ENCODE assay signal across 9 cellular contexts in the genomic region with DNA sequence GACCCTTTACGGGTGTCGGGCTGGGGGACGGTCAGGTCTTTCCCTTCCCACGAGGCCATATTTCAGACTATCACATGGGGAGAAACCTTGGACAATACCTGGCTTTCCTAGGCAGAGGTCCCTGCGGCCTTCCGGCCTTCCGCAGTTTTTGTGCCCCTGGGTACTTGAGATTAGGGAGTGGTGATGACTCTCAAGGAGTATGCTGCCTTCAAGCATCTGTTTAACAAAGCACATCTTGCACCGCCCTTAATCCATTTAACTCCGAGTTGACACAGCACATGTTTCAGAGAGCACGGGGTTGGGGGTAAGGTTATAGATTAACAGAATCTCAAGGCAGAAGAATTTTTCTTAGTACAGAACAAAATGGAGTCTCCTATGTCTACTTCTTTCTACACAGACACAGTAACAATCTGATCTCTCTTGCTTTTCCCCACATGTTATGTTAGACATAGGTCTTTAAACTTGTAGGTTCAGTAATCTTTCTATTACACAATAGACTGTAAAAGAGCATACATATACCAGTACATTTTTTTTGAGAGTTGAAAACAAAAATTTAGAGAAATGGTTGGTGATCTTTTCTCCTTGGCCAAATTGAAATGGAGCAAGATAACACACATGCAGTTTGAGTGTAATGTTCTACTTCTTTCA. TPM values are rescaled to one million over a fixed set of nuclear protein-coding genes. Genes with fewer than 3 reads are reported as not detected.
DNase-seq lines count a peak whose midpoint lies in the region; ATAC-seq and TF ChIP-seq lines count a peak whose summit lies in the region.
"Not testable (repeated sequence)": the region's sequence is repeated elsewhere in the genome, so short reads cannot be mapped to it uniquely, and the experiment has no call there.
"Had no signal": no experiment of that assay in that cellular context is flagged by ENCODE, and none has a peak within 500 bp of the region (broad histone marks: within the 10 kb centered on the region; RNA-seq: fewer than 3 reads in every experiment).

No MANE protein-coding gene starts in this region.

- H3K9ac ChIP-seq in Karpas-422 (ENCODE audit: low read length) = peak overlapping the region; percentile 27; the same call in 1 of the 2 replicates
- peak overlapping the region; percentile 32; the same call in 1 of the 2 replicates for H3K9ac ChIP-seq in OCI-LY1 (ENCODE audit: low read length)

- not testable (repeated sequence) for H3K4me2 ChIP-seq in GM23338
- H3K4me2 ChIP-seq in Karpas-422 (ENCODE audit: low read depth, low read length, poor library complexity, severe bottlenecking) (peak overlapping the region; percentile 56), OCI-LY1 (ENCODE audit: low read length) (peak overlapping the region; percentile 33)

- H3K79me2 ChIP-seq in GM23338 (replicated peaks; ENCODE audit: insufficient read depth) (peaks cover 60% of the 10 kb centered on the region), Karpas-422 (ENCODE audit: low read length) (peaks cover 82% of the 10 kb centered on the region), OCI-LY1 (ENCODE audit: insufficient read depth, low read length) (peaks cover 31% of the 10 kb centered on the region)

- not testable (repeated sequence) for H3K4me3 Mint-ChIP-seq in GM23338
- H3K4me3 Mint-ChIP-seq in brain (peak overlapping the region; percentile 27 to 77 (median 57)), nephron (peak overlapping the region in 2 of 3 experiments; percentile 5 to 18), type B pancreatic cell (peak overlapping the region; percentile 46)

- TF ChIP-seq CTCF in 22Rv1 (IDR thresholded peaks at IDR 0.05); GM23338 (conservative IDR thresholded peaks at IDR 0.05; ENCODE audit: low read depth in 2 of 2); OCI-LY1 (IDR thresholded peaks at IDR 0.05; ENCODE audit: low read length); brain (conservative IDR thresholded peaks at IDR 0.05); nephron (IDR thresholded peaks at IDR 0.05; ENCODE audit: unreplicated experiment in 3 of 3); type B pancreatic cell (conservative IDR thresholded peaks at IDR 0.05): not testable (repeated sequence)

- not testable (repeated sequence) for ATAC-seq in GM23338

- not testable (repeated sequence) for H3K4me3 ChIP-seq in GM23338
- H3K4me3 ChIP-seq in Karpas-422 (ENCODE audit: low read length) = 0 out of 2 replicates have a peak overlapping the region, but pooled peaks have one; percentile 30
- H3K4me3 ChIP-seq in OCI-LY1 (ENCODE audit: low read depth, low read length, poor library complexity, severe bottlenecking) = peak overlapping the region; percentile 13

- peaks cover 21% of the 10 kb centered on the region for H3K4me1 ChIP-seq in GM23338 (ENCODE audit: insufficient read depth)
- H3K4me1 ChIP-seq in Karpas-422 (ENCODE audit: low read length) = peaks cover 37% of the 10 kb centered on the region
- peaks cover 46% of the 10 kb centered on the region for H3K4me1 ChIP-seq in OCI-LY1 (ENCODE audit: insufficient read depth, low read length, severe bottlenecking)

- not testable (repeated sequence) for DNase-seq in GM23338 (ENCODE audit: low spot score); Karpas-422; type B pancreatic cell (ENCODE audit: extremely low spot score, unreplicated experiment)
- DNase-seq in kidney tubule cell (ENCODE audit: low spot score) = peak; percentile 57

- H3F3A ChIP-seq in GM23338 (replicated peaks; ENCODE audit: low read depth); OCI-LY1 (ENCODE audit: insufficient read depth, low read length): not testable (repeated sequence)

- not testable (repeated sequence) for H3K27ac Mint-ChIP-seq in GM23338
- H3K27ac Mint-ChIP-seq in brain (peak overlapping the region in 1 of 5 experiments; percentile 71), nephron (peak overlapping the region; percentile 84 to 97 (median 90)), type B pancreatic cell (peak overlapping the region; percentile 87)

- not testable (repeated sequence) for H4K20me1 ChIP-seq in GM23338 (replicated peaks; ENCODE audit: insufficient read depth); Karpas-422 (ENCODE audit: insufficient read depth, low read depth, low read length); OCI-LY1 (ENCODE audit: insufficient read depth, low read length)

- H3K9me2 ChIP-seq in GM23338 (ENCODE audit: insufficient read depth); Karpas-422 (replicated peaks; ENCODE audit: insufficient read depth, low read length); OCI-LY1 (ENCODE audit: low read depth, low read length): not testable (repeated sequence)

- peaks cover 47% of the 10 kb centered on the region for H3K36me3 Mint-ChIP-seq in GM23338 (ENCODE audit: low read depth)
- peaks cover 34% of the 10 kb centered on the region for H3K36me3 Mint-ChIP-seq in brain
- peaks cover 33% of the 10 kb centered on the region for H3K36me3 Mint-ChIP-seq in nephron (ENCODE audit: low read depth)
- peaks cover 20% of the 10 kb centered on the region for H3K36me3 Mint-ChIP-seq in type B pancreatic cell

- H3K27ac ChIP-seq in 22Rv1 (peak overlapping the region; percentile 26), GM23338 (ENCODE audit: low read depth) (peak overlapping the region; percentile 56; the same call in 1 of the 2 replicates), Karpas-422 (ENCODE audit: low read length) (peak overlapping the region; percentile 72), OCI-LY1 (ENCODE audit: low read depth, low read length, poor library complexity, severe bottlenecking) (peak overlapping the region; percentile 77)

- H3K9me3 ChIP-seq in Karpas-422 (ENCODE audit: low read length); OCI-LY1 (ENCODE audit: low read length): not testable (repeated sequence)

- H3K27me3 ChIP-seq in GM23338 (ENCODE audit: insufficient read depth); Karpas-422 (ENCODE audit: low read length); OCI-LY1 (ENCODE audit: insufficient read depth, low read length): not testable (repeated sequence)

- H2AFZ ChIP-seq in GM23338; Karpas-422 (ENCODE audit: low read length); OCI-LY1 (ENCODE audit: low read length): not testable (repeated sequence)

- H3K4me1 Mint-ChIP-seq in GM23338 (peaks cover 15% of the 10 kb centered on the region), brain (peaks cover 47% of the 10 kb centered on the region), nephron (peaks cover 29% of the 10 kb centered on the region), type B pancreatic cell (ENCODE audit: unreplicated experiment) (peaks cover 17% of the 10 kb centered on the region)

- H3K9me3 Mint-ChIP-seq in GM23338, nephron, type B pancreatic cell: not testable (repeated sequence)
- H3K9me3 Mint-ChIP-seq in brain = peaks cover 0 to 13% (median 10%) of the 10 kb centered on the region in 5 experiments

- H3K27me3 Mint-ChIP-seq in GM23338 (ENCODE audit: insufficient read depth, low read depth, poor library complexity); nephron (ENCODE audit: low read depth); type B pancreatic cell: not testable (repeated sequence)
- H3K27me3 Mint-ChIP-seq in brain = peaks cover 14% of the 10 kb centered on the region

- peaks cover 10% of the 10 kb centered on the region; the same call in 1 of the 2 replicates for H3K36me3 ChIP-seq in GM23338 (ENCODE audit: insufficient read depth)
- peaks cover 23% of the 10 kb centered on the region for H3K36me3 ChIP-seq in Karpas-422 (ENCODE audit: insufficient read depth, low read length)
- H3K36me3 ChIP-seq in OCI-LY1 (ENCODE audit: insufficient read depth, low read length) = peaks cover 30% of the 10 kb centered on the region

RNA-seq across cellular contexts. Expression of a gene that starts 3.9 kb away (rescaled TPM):
- 27.7 and 34.4 TPM in 2 replicates for total RNA-seq in GM23338 (2014; rRNA removed; shearing (Covaris generic))
- 23.5 and 27.5 TPM in 2 replicates for polyA plus RNA-seq in GM23338 (2016; fragmentation: Nextera tagmentation; extraction: Ambion mirVana)
- 25.3 and 31.0 TPM in 2 replicates for total RNA-seq in Karpas-422 (2014; rRNA removed; shearing (Covaris generic); ENCODE audit: low replicate concordance)
- polyA plus RNA-seq in brain (ENCODE audit: insufficient read depth, low read depth, low replicate concordance) = 25.2 TPM
- 22.7 and 28.6 TPM in 2 replicates for total RNA-seq in type B pancreatic cell (ENCODE audit: low replicate concordance)

RNA-seq across cellular contexts. Expression of a gene that starts 37.9 kb away (rescaled TPM):
- 2.1 TPM in 1 of 2 replicates, not detected in the other for total RNA-seq in GM23338 (2014; rRNA removed; shearing (Covaris generic))
- polyA plus RNA-seq in GM23338 (2016; fragmentation: Nextera tagmentation; extraction: Ambion mirVana) = 0.03 and 0.18 TPM in 2 replicates
- not detected in 2 replicates for total RNA-seq in Karpas-422 (2014; rRNA removed; shearing (Covaris generic); ENCODE audit: low replicate concordance)
- 0.31 TPM for polyA plus RNA-seq in brain (ENCODE audit: insufficient read depth, low read depth, low replicate concordance)
- 0.24 and 1.9 TPM in 2 replicates for total RNA-seq in type B pancreatic cell (ENCODE audit: low replicate concordance)
- total RNA-seq: CD8-positive, alpha-beta T cell had no signal

Comparison
In these comparisons a context has a peak if more than half of its experiments do, and no peak if none do; other contexts are left out.
1. H3K27ac ChIP-seq: peak in every context shown above with its lines; median percentile 77 in OCI-LY1; 72 in Karpas-422; 56 in GM23338; 26 in 22Rv1.